14 cellular contexts compared by ENCODE assay signal in genomic region chr2:63903003-63903402, GRCh38.
DNase-seq lines count a peak whose midpoint lies in the region; ATAC-seq and TF ChIP-seq lines count a peak whose summit lies in the region.
"Had no signal": no experiment of that assay in that cellular context is flagged by ENCODE, and none has a peak within 500 bp of the region (broad histone marks: within the 10 kb centered on the region; RNA-seq: fewer than 3 reads in every experiment).

No MANE protein-coding gene starts in this region.

- no peaks in the 10 kb centered on the region for H3K27me3 ChIP-seq in right atrium auricular region
- no peaks in the 10 kb centered on the region for H3K27me3 ChIP-seq in SK-N-SH (ENCODE audit: insufficient read depth)
- H3K27me3 ChIP-seq: gastroesophageal sphincter had no signal

- H3K9ac ChIP-seq in SK-N-SH = no peak overlapping the region

- H3K9me3 ChIP-seq in right atrium auricular region (peaks cover 0 to 12% of the 10 kb centered on the region in 2 donors), SK-N-SH (peaks cover 24% of the 10 kb centered on the region)
- H3K9me3 ChIP-seq: prostate gland had no signal

- TF ChIP-seq EP300 in SK-N-SH (IDR thresholded peaks at IDR 0.05; ENCODE audit: borderline replicate concordance in 1 of 2, low read depth in 1 of 2, low read length in 1 of 2) = no peak

- H3K27ac ChIP-seq in right atrium auricular region = no peak overlapping the region
- H3K27ac ChIP-seq in SK-N-SH (ENCODE audit: low read depth in 2 of 2, low read length in 1 of 2) = no peak overlapping the region
- H3K27ac ChIP-seq: gastroesophageal sphincter, prostate gland, RWPE1 had no signal

- no peaks in the 10 kb centered on the region for H3K4me1 ChIP-seq in right atrium auricular region
- no peaks in the 10 kb centered on the region for H3K4me1 ChIP-seq in SK-N-SH (ENCODE audit: control insufficient read depth in 1 of 2, insufficient read depth in 2 of 2, low read depth in 1 of 2, low read length in 1 of 2)
- H3K4me1 ChIP-seq: gastroesophageal sphincter, prostate gland had no signal

- no peak overlapping the region for H3K4me3 ChIP-seq in choroid plexus epithelial cell (ENCODE audit: low read depth, low read length)
- no peak overlapping the region for H3K4me3 ChIP-seq in right atrium auricular region
- no peak overlapping the region for H3K4me3 ChIP-seq in SK-N-SH (ENCODE audit: low read depth in 2 of 2, low read length in 1 of 2)
- H3K4me3 ChIP-seq: gastroesophageal sphincter, lung, prostate gland had no signal

- TF ChIP-seq CTCF in choroid plexus epithelial cell (conservative IDR thresholded peaks at IDR 0.05; ENCODE audit: low read depth, low read length) (no peak), right atrium auricular region (IDR thresholded peaks at IDR 0.05) (no peak), SK-N-SH (IDR thresholded peaks at IDR 0.05) (no peak)

- POLR2A ChIA-PET in SK-N-SH (lab: Yijun Ruan, JAX) = no interaction called here

- H3K4me2 ChIP-seq in SK-N-SH = no peak overlapping the region

- CTCF ChIA-PET in SK-N-SH (lab: Yijun Ruan, JAX) = no interaction called here

- H3K36me3 ChIP-seq in right atrium auricular region = peaks cover 32% of the 10 kb centered on the region
- H3K36me3 ChIP-seq in SK-N-SH (replicated peaks in 1 of 2; ENCODE audit: control insufficient read depth in 1 of 2, insufficient read depth in 2 of 2, low read length in 1 of 2) = peaks cover 35 to 93% of the 10 kb centered on the region in 2 experiments
- H3K36me3 ChIP-seq: prostate gland had no signal

- H3K9me2 ChIP-seq in SK-N-SH = no peaks in the 10 kb centered on the region

- H4K20me1 ChIP-seq in SK-N-SH (ENCODE audit: insufficient read depth) = no peaks in the 10 kb centered on the region

- peaks cover 17% of the 10 kb centered on the region for H3F3A ChIP-seq in SK-N-SH (replicated peaks; ENCODE audit: insufficient read depth)

- DNase-seq in GM03348 (ENCODE audit: low spot score) (peak; percentile 7), choroid plexus epithelial cell (ENCODE audit: low read depth) (peak; percentile 51), 8988T (no peak), right atrium auricular region (ENCODE audit: low spot score) (no peak), SK-N-SH (no peak), activated gamma-delta T cell (lab: John Stamatoyannopoulos, UW) (no peak)
- DNase-seq: activated CD4-positive, alpha-beta T cell treated with anti-CD3 and anti-CD28 coated beads, Interleukin-2, amount 50 U/mL, for 4 hours; NCI-H2081 had no signal

- ATAC-seq in GM18867 (IDR thresholded peaks at IDR 0.05; ENCODE audit: unreplicated experiment) (peak; percentile 78), HG03354 (IDR thresholded peaks at IDR 0.05; ENCODE audit: poor library complexity, severe bottlenecking, unreplicated experiment) (peak; percentile 81)
- ATAC-seq: gastroesophageal sphincter had no signal

- no peak overlapping the region for H2AFZ ChIP-seq in SK-N-SH (ENCODE audit: low read depth)

- TF ChIP-seq RAD21 in SK-N-SH (IDR thresholded peaks at IDR 0.05; ENCODE audit: low read length) = no peak

- 0 out of 2 replicates have a peak, but pooled peaks cover 3% of the 10 kb centered on the region for H3K79me2 ChIP-seq in SK-N-SH (ENCODE audit: insufficient read depth)

- WGBS in SK-N-SH (ENCODE audit: low lambda C conversion rate) = 94% methylated on average over 2 of the region's 2 CpGs

TF ChIP-seq in SK-N-SH, 30 proteins besides CTCF, POLR2A, EP300 and RAD21:
- TF ChIP-seq MXI1 (IDR thresholded peaks at IDR 0.05; ENCODE audit: low read depth, low read length) (no peak), TEAD4 (IDR thresholded peaks at IDR 0.05; ENCODE audit: borderline replicate concordance, insufficient read depth) (no peak), FOXJ3 (CRISPR knock-in tag; IDR thresholded peaks at IDR 0.05) (no peak), USF2 (IDR thresholded peaks at IDR 0.05; ENCODE audit: borderline replicate concordance, low read depth, low read length) (no peak), RCOR1 (IDR thresholded peaks at IDR 0.05; ENCODE audit: low read length) (no peak), MEF2A (IDR thresholded peaks at IDR 0.05; ENCODE audit: borderline replicate concordance, low read depth) (no peak), GATA2 (CRISPR knock-in tag; IDR thresholded peaks at IDR 0.05) (no peak), ZBTB33 (IDR thresholded peaks at IDR 0.05; ENCODE audit: borderline replicate concordance, low read depth) (no peak), JUND (IDR thresholded peaks at IDR 0.05) (no peak), EZH2phosphoT487 (IDR thresholded peaks at IDR 0.05; ENCODE audit: borderline replicate concordance, low read depth) (no peak), TCF12 (IDR thresholded peaks at IDR 0.05) (no peak), YY1 (IDR thresholded peaks at IDR 0.05; ENCODE audit: low read depth) (no peak), FOSL2 (IDR thresholded peaks at IDR 0.05; ENCODE audit: borderline replicate concordance, low read depth) (no peak), RFX5 (IDR thresholded peaks at IDR 0.05; ENCODE audit: low read length) (no peak), NRF1 (IDR thresholded peaks at IDR 0.05; ENCODE audit: low read depth, low read length) (no peak), IRF3 (IDR thresholded peaks at IDR 0.05; ENCODE audit: low read depth, low read length) (no peak)

Comparison
In these comparisons a context has a peak if more than half of its experiments do, and no peak if none do; other contexts are left out.
1. DNase-seq: peak in GM03348 (single experiment) and choroid plexus epithelial cell (single experiment); none in 8988T (single experiment), right atrium auricular region (single experiment), SK-N-SH (single experiment) and activated gamma-delta T cell (single experiment).